In the genomic region with DNA sequence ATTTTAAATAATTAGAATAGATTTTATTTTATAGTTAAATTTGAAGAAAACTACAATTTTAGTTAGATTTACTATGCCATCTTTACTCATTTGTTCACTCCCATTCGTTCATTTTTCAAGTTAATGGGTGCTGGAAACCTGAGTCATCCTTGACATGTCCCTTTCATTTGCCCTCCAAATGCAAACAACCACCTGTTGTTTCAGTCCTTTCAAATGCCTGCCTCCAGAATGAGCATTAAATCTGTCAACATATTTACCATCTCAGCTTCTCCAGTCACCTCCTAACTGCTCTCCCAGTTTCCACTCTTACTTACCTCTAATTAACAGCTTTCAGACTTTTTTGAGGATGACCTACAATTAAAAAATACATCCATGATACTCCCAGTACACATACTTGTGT, we compare ENCODE assay signal across 1 cellular context.
TF ChIP-seq lines count a peak whose summit lies in the region.

No MANE protein-coding gene starts in this region.

TF ChIP-seq in HepG2, 621 proteins besides CTCF, POLR2A, EP300 and RAD21 (continued from another document and continues in another):
- TF ChIP-seq ZNF33A (CRISPR knock-in tag; IDR thresholded peaks at IDR 0.05; ENCODE audit: borderline replicate concordance) (no peak), PRDM15 (CRISPR knock-in tag; IDR thresholded peaks at IDR 0.05) (no peak), DNMT3B (CRISPR knock-in tag; conservative IDR thresholded peaks at IDR 0.05) (no peak), HMG20A (CRISPR knock-in tag; IDR thresholded peaks at IDR 0.05; ENCODE audit: borderline replicate concordance) (peak; percentile 74; the same call in 1 of the 2 replicates), MAF1 (CRISPR knock-in tag; IDR thresholded peaks at IDR 0.05; ENCODE audit: borderline replicate concordance) (no peak), HNF1A (IDR thresholded peaks at IDR 0.05; ENCODE audit: low read depth) (peak; percentile 53; the same call in 1 of the 2 replicates), HNF1A (CRISPR knock-in tag; IDR thresholded peaks at IDR 0.05; ENCODE audit: borderline replicate concordance) (no peak), FOXC1 (CRISPR knock-in tag; IDR thresholded peaks at IDR 0.05; ENCODE audit: borderline replicate concordance) (no peak), KLF9 (CRISPR knock-in tag; IDR thresholded peaks at IDR 0.05; ENCODE audit: low read depth) (no peak), TBX3 (IDR thresholded peaks at IDR 0.05; ENCODE audit: borderline replicate concordance) (peak; percentile 18; the same call in 1 of the 2 replicates), ARID5B (CRISPR knock-in tag; IDR thresholded peaks at IDR 0.05) (peak; percentile 78), ZBTB39 (CRISPR knock-in tag; IDR thresholded peaks at IDR 0.05) (no peak), CBX2 (IDR thresholded peaks at IDR 0.05; ENCODE audit: low read depth, low read length) (no peak), CBX2 (CRISPR knock-in tag; IDR thresholded peaks at IDR 0.05; ENCODE audit: low read depth) (no peak), ZFAT (CRISPR knock-in tag; conservative IDR thresholded peaks at IDR 0.05) (no peak), ZNF496 (CRISPR knock-in tag; IDR thresholded peaks at IDR 0.05; ENCODE audit: insufficient replicate concordance) (no peak), YY1 (IDR thresholded peaks at IDR 0.05; ENCODE audit: insufficient read depth, insufficient replicate concordance, low read depth, low read length) (no peak), RARA (CRISPR knock-in tag; IDR thresholded peaks at IDR 0.05) (peak; percentile 86), DPF2 (CRISPR knock-in tag; IDR thresholded peaks at IDR 0.05; ENCODE audit: borderline replicate concordance, low read depth) (no peak), ZFP62 (CRISPR knock-in tag; IDR thresholded peaks at IDR 0.05) (no peak), SOX13 (IDR thresholded peaks at IDR 0.05) (no peak), SOX13 (CRISPR knock-in tag; conservative IDR thresholded peaks at IDR 0.05 in 1 of 2, IDR thresholded peaks at IDR 0.05 in 1 of 2) (peak in 1 of 2 experiments; percentile 71; a peak in 2 of 4 replicates)
- TF ChIP-seq, protein P1, sequence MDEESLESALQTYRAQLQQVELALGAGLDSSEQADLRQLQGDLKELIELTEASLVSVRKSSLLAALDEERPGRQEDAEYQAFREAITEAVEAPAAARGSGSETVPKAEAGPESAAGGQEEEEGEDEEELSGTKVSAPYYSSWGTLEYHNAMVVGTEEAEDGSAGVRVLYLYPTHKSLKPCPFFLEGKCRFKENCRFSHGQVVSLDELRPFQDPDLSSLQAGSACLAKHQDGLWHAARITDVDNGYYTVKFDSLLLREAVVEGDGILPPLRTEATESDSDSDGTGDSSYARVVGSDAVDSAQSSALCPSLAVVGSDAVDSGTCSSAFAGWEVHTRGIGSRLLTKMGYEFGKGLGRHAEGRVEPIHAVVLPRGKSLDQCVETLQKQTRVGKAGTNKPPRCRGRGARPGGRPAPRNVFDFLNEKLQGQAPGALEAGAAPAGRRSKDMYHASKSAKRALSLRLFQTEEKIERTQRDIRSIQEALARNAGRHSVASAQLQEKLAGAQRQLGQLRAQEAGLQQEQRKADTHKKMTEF (CRISPR knock-in tag; IDR thresholded peaks at IDR 0.05) = peak; percentile 50; the same call in 1 of the 2 replicates
- TF ChIP-seq, protein P2, sequence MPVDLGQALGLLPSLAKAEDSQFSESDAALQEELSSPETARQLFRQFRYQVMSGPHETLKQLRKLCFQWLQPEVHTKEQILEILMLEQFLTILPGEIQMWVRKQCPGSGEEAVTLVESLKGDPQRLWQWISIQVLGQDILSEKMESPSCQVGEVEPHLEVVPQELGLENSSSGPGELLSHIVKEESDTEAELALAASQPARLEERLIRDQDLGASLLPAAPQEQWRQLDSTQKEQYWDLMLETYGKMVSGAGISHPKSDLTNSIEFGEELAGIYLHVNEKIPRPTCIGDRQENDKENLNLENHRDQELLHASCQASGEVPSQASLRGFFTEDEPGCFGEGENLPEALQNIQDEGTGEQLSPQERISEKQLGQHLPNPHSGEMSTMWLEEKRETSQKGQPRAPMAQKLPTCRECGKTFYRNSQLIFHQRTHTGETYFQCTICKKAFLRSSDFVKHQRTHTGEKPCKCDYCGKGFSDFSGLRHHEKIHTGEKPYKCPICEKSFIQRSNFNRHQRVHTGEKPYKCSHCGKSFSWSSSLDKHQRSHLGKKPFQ (CRISPR knock-in tag; IDR thresholded peaks at IDR 0.05; ENCODE audit: insufficient replicate concordance) = no peak
- TF ChIP-seq, protein P3, sequence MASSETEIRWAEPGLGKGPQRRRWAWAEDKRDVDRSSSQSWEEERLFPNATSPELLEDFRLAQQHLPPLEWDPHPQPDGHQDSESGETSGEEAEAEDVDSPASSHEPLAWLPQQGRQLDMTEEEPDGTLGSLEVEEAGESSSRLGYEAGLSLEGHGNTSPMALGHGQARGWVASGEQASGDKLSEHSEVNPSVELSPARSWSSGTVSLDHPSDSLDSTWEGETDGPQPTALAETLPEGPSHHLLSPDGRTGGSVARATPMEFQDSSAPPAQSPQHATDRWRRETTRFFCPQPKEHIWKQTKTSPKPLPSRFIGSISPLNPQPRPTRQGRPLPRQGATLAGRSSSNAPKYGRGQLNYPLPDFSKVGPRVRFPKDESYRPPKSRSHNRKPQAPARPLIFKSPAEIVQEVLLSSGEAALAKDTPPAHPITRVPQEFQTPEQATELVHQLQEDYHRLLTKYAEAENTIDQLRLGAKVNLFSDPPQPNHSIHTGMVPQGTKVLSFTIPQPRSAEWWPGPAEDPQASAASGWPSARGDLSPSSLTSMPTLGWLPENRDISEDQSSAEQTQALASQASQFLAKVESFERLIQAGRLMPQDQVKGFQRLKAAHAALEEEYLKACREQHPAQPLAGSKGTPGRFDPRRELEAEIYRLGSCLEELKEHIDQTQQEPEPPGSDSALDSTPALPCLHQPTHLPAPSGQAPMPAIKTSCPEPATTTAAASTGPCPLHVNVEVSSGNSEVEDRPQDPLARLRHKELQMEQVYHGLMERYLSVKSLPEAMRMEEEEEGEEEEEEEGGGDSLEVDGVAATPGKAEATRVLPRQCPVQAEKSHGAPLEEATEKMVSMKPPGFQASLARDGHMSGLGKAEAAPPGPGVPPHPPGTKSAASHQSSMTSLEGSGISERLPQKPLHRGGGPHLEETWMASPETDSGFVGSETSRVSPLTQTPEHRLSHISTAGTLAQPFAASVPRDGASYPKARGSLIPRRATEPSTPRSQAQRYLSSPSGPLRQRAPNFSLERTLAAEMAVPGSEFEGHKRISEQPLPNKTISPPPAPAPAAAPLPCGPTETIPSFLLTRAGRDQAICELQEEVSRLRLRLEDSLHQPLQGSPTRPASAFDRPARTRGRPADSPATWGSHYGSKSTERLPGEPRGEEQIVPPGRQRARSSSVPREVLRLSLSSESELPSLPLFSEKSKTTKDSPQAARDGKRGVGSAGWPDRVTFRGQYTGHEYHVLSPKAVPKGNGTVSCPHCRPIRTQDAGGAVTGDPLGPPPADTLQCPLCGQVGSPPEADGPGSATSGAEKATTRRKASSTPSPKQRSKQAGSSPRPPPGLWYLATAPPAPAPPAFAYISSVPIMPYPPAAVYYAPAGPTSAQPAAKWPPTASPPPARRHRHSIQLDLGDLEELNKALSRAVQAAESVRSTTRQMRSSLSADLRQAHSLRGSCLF (CRISPR knock-in tag; IDR thresholded peaks at IDR 0.05; ENCODE audit: borderline replicate concordance) = no peak
